ENCODE assay signal across 16 cellular contexts in the genomic region with DNA sequence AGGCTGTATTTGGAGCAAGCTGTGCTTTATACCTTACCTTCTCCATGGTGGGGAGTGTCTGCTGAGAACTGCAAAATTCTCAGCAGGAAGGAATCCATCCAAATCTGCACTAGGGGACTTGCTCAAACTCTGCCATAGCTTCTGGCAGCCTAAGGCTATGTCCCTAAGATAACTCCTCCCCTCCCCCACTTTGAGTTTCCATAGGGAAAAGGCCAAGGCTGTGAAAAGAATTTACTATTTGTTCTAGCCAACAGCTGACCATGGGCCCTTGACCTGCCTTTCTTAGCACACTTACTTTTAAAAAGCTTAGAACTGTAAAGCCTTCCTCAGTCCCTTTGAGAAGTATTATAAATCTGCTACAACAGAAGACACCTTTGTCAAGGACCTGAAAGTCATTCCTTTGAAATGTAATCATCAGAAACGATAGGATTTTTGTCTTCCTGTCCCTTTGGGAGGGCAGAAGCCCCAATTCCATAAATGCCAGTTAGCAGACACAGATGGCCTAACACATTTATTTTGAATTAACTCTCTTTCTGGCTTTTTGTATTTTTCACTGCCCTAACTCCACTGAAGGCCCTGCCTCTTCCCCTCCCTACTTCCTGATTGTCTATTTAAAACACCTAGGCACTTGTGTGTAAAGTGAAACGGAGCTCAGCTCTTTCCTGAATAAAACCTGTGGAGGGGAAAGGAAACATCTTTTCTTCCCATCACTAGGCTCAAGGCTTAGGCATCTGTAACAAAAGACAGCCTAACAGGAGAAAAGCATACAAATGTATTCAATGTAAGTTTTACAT.
DNase-seq lines count a peak whose midpoint lies in the region; ATAC-seq and TF ChIP-seq lines count a peak whose summit lies in the region.
"Had no signal": no experiment of that assay in that cellular context is flagged by ENCODE, and none has a peak within 500 bp of the region (broad histone marks: within the 10 kb centered on the region; RNA-seq: fewer than 3 reads in every experiment).

No MANE protein-coding gene starts in this region.

- 29 to 36% methylated on average over 2 of the region's 2 CpGs for WGBS in body of pancreas, 2 donors

- intact Hi-C loops in CD4-positive, alpha-beta memory T cell (cut with micrococcal nuclease): no loop called here
- intact Hi-C loops in body of pancreas (cut with DNase I): no loop called here

- peak overlapping the region in 4 of 8 donors; percentile 3 to 75 (median 30) for H3K4me3 Mint-ChIP-seq in CD4-positive, alpha-beta memory T cell
- H3K4me3 Mint-ChIP-seq in GM23338 (no peak overlapping the region), nephron progenitor cell (no peak overlapping the region)
- H3K4me3 Mint-ChIP-seq: activated CD4-positive, alpha-beta memory T cell treated with anti-CD3 and anti-CD28 coated beads for 36 hours; CD14-positive monocyte had no signal

- H3K27me3 ChIP-seq in CD4-positive, alpha-beta memory T cell (ENCODE audit: insufficient read depth, low read length): no peaks in the 10 kb centered on the region
- H3K27me3 ChIP-seq in GM23338 (ENCODE audit: insufficient read depth): no peaks in the 10 kb centered on the region
- H3K27me3 ChIP-seq in body of pancreas: no peaks in the 10 kb centered on the region
- H3K27me3 ChIP-seq: Peyer's patch had no signal

- POLR2A ChIA-PET in CD4-positive, alpha-beta memory T cell (lab: Charles Lee; ENCODE audit: partially characterized antibody): interaction anchor here (1.4 kb wide), 1 partner anchor 9 kb away, joined by 5 read pairs; no protein-coding TSS in a partner anchor

- peak; percentile 19 for ATAC-seq in GM23338
- ATAC-seq in body of pancreas: peak; percentile 7
- no peak for ATAC-seq in HG03139 (IDR thresholded peaks at IDR 0.05; ENCODE audit: unreplicated experiment)
- no peak for ATAC-seq in GM18511 (IDR thresholded peaks at IDR 0.05; ENCODE audit: unreplicated experiment)

- no peak overlapping the region for H3K27ac ChIP-seq in CD4-positive, alpha-beta memory T cell (ENCODE audit: low read depth, low read length)
- H3K27ac ChIP-seq in GM23338 (ENCODE audit: low read depth) (peak overlapping the region; percentile 79), body of pancreas (peak overlapping the region in 1 of 4 donors; percentile 61)
- H3K27ac ChIP-seq: Peyer's patch had no signal

- H3K36me3 ChIP-seq in CD4-positive, alpha-beta memory T cell (ENCODE audit: insufficient read depth, low read length): no peaks in the 10 kb centered on the region
- H3K36me3 ChIP-seq in GM23338 (ENCODE audit: insufficient read depth) (no peaks in the 10 kb centered on the region), body of pancreas (replicated peaks in 1 of 2; ENCODE audit: insufficient read depth in 1 of 2, low read depth in 2 of 2) (peaks cover 0 to under 1% of the 10 kb centered on the region in 2 donors)
- H3K36me3 ChIP-seq: Peyer's patch had no signal

- H3K9me3 Mint-ChIP-seq in CD4-positive, alpha-beta memory T cell: peaks cover 0 to 2% (median 0%) of the 10 kb centered on the region in 8 donors
- H3K9me3 Mint-ChIP-seq in GM23338: peaks cover 26% of the 10 kb centered on the region
- H3K9me3 Mint-ChIP-seq in nephron progenitor cell: no peaks in the 10 kb centered on the region
- H3K9me3 Mint-ChIP-seq: activated CD4-positive, alpha-beta memory T cell treated with anti-CD3 and anti-CD28 coated beads for 36 hours had no signal

- H3K4me1 ChIP-seq in CD4-positive, alpha-beta memory T cell (ENCODE audit: insufficient read depth, low read length): peaks cover 17% of the 10 kb centered on the region
- H3K4me1 ChIP-seq in GM23338 (ENCODE audit: insufficient read depth) (peaks cover 41% of the 10 kb centered on the region), body of pancreas (peaks cover 20% of the 10 kb centered on the region)
- H3K4me1 ChIP-seq: Peyer's patch had no signal

- no peak overlapping the region for H3K4me3 ChIP-seq in CD4-positive, alpha-beta memory T cell (ENCODE audit: low read length in 2 of 2)
- H3K4me3 ChIP-seq in GM23338: no peak overlapping the region
- H3K4me3 ChIP-seq in body of pancreas: no peak overlapping the region
- H3K4me3 ChIP-seq: Peyer's patch had no signal

- no peaks in the 10 kb centered on the region for H3K9me2 ChIP-seq in GM23338 (ENCODE audit: insufficient read depth)

- no peaks in the 10 kb centered on the region for H3K9me3 ChIP-seq in CD4-positive, alpha-beta memory T cell (ENCODE audit: control insufficient read depth in 1 of 2, low read length in 2 of 2)
- H3K9me3 ChIP-seq in body of pancreas: no peaks in the 10 kb centered on the region
- H3K9me3 ChIP-seq: Peyer's patch had no signal

- CTCF ChIA-PET in CD4-positive, alpha-beta memory T cell (lab: Charles Lee; ENCODE audit: partially characterized antibody): interaction anchor here (1.1 to 1.7 kb wide), 4 partner anchors 10 to 27 kb away, joined by 3 to 5 read pairs (median 4); no protein-coding TSS in a partner anchor

- H4K20me1 ChIP-seq in GM23338 (replicated peaks; ENCODE audit: insufficient read depth): no peaks in the 10 kb centered on the region

- H3K36me3 Mint-ChIP-seq in CD4-positive, alpha-beta memory T cell: peaks cover 2 to 20% of the 10 kb centered on the region in 2 donors
- peaks cover 25% of the 10 kb centered on the region for H3K36me3 Mint-ChIP-seq in GM23338 (ENCODE audit: low read depth)
- H3K36me3 Mint-ChIP-seq in nephron progenitor cell (ENCODE audit: low read depth): no peaks in the 10 kb centered on the region

- no peak for TF ChIP-seq POLR2A in body of pancreas (IDR thresholded peaks at IDR 0.05)

- H3K4me1 Mint-ChIP-seq in CD4-positive, alpha-beta memory T cell: peaks cover 16 to 21% (median 19%) of the 10 kb centered on the region in 4 donors
- peaks cover 29% of the 10 kb centered on the region for H3K4me1 Mint-ChIP-seq in GM23338
- H3K4me1 Mint-ChIP-seq in nephron progenitor cell: peaks cover 30% of the 10 kb centered on the region

- TF ChIP-seq CTCF in GM23338 (conservative IDR thresholded peaks at IDR 0.05; ENCODE audit: low read depth in 2 of 2): no peak
- TF ChIP-seq CTCF in body of pancreas (IDR thresholded peaks at IDR 0.05): no peak
- TF ChIP-seq CTCF in nephron progenitor cell (IDR thresholded peaks at IDR 0.05): no peak

- peak overlapping the region; percentile 10 to 91 (median 76) for H3K27ac Mint-ChIP-seq in CD4-positive, alpha-beta memory T cell
- no peak overlapping the region; the same call in none of the 2 replicates for H3K27ac Mint-ChIP-seq in GM23338
- H3K27ac Mint-ChIP-seq in nephron progenitor cell: peak overlapping the region; percentile 40
- H3K27ac Mint-ChIP-seq: activated CD4-positive, alpha-beta memory T cell treated with anti-CD3 and anti-CD28 coated beads for 36 hours had no signal

- H3K79me2 ChIP-seq in GM23338 (replicated peaks; ENCODE audit: insufficient read depth): 0 out of 2 replicates have a peak, but pooled peaks cover 2% of the 10 kb centered on the region

- DNase-seq in CD4-positive, alpha-beta memory T cell: no peak
- DNase-seq in GM23338 (ENCODE audit: low spot score): peak; percentile 60
- DNase-seq in body of pancreas: no peak
- DNase-seq in nephron progenitor cell: no peak
- no peak for DNase-seq in retina
- DNase-seq: activated CD4-positive, alpha-beta memory T cell treated with anti-CD3 and anti-CD28 coated beads for 36 hours; activated gamma-delta T cell treated with Interleukin-2 at 50 U/mL for 16 hours; effector memory CD4-positive, alpha-beta T cell; GF-D8; NCI-H1092 treated with DMSO at 0.1 percent for 48 hours; Peyer's patch; right cardiac atrium; stimulated activated CD4-positive, alpha-beta T cell treated with anti-CD3 and anti-CD28 coated beads, Interleukin-4, amount 100 ng/mL, for 1 hour had no signal

- no peaks in the 10 kb centered on the region for H3K27me3 Mint-ChIP-seq in CD4-positive, alpha-beta memory T cell
- peaks cover 2% of the 10 kb centered on the region for H3K27me3 Mint-ChIP-seq in GM23338 (ENCODE audit: insufficient read depth, low read depth, poor library complexity)
- peaks cover 6% of the 10 kb centered on the region for H3K27me3 Mint-ChIP-seq in nephron progenitor cell (ENCODE audit: low read depth, poor library complexity)
- H3K27me3 Mint-ChIP-seq: activated CD4-positive, alpha-beta memory T cell treated with anti-CD3 and anti-CD28 coated beads for 36 hours had no signal

- peak overlapping the region; percentile 53 for H3K4me2 ChIP-seq in GM23338

- no peak overlapping the region for H2AFZ ChIP-seq in GM23338

- H3F3A ChIP-seq in GM23338 (replicated peaks; ENCODE audit: low read depth): no peaks in the 10 kb centered on the region; the same call in 1 of the 2 replicates

TF ChIP-seq in GM23338, 12 proteins besides CTCF, POLR2A, EP300 and RAD21 (continues in another document):
- TF ChIP-seq, protein P1, sequence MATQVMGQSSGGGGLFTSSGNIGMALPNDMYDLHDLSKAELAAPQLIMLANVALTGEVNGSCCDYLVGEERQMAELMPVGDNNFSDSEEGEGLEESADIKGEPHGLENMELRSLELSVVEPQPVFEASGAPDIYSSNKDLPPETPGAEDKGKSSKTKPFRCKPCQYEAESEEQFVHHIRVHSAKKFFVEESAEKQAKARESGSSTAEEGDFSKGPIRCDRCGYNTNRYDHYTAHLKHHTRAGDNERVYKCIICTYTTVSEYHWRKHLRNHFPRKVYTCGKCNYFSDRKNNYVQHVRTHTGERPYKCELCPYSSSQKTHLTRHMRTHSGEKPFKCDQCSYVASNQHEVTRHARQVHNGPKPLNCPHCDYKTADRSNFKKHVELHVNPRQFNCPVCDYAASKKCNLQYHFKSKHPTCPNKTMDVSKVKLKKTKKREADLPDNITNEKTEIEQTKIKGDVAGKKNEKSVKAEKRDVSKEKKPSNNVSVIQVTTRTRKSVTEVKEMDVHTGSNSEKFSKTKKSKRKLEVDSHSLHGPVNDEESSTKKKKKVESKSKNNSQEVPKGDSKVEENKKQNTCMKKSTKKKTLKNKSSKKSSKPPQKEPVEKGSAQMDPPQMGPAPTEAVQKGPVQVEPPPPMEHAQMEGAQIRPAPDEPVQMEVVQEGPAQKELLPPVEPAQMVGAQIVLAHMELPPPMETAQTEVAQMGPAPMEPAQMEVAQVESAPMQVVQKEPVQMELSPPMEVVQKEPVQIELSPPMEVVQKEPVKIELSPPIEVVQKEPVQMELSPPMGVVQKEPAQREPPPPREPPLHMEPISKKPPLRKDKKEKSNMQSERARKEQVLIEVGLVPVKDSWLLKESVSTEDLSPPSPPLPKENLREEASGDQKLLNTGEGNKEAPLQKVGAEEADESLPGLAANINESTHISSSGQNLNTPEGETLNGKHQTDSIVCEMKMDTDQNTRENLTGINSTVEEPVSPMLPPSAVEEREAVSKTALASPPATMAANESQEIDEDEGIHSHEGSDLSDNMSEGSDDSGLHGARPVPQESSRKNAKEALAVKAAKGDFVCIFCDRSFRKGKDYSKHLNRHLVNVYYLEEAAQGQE (IDR thresholded peaks at IDR 0.05; ENCODE audit: unreplicated experiment): no peak
- no peak for TF ChIP-seq CREB1 (CRISPR knock-in tag; IDR thresholded peaks at IDR 0.05; ENCODE audit: low read depth)

Comparison
In these comparisons a context has a peak if more than half of its experiments do, and no peak if none do; other contexts are left out.
1. ATAC-seq: peak in GM23338 (single experiment) and body of pancreas (single experiment); none in HG03139 (single experiment) and GM18511 (single experiment).